In the genomic region with DNA sequence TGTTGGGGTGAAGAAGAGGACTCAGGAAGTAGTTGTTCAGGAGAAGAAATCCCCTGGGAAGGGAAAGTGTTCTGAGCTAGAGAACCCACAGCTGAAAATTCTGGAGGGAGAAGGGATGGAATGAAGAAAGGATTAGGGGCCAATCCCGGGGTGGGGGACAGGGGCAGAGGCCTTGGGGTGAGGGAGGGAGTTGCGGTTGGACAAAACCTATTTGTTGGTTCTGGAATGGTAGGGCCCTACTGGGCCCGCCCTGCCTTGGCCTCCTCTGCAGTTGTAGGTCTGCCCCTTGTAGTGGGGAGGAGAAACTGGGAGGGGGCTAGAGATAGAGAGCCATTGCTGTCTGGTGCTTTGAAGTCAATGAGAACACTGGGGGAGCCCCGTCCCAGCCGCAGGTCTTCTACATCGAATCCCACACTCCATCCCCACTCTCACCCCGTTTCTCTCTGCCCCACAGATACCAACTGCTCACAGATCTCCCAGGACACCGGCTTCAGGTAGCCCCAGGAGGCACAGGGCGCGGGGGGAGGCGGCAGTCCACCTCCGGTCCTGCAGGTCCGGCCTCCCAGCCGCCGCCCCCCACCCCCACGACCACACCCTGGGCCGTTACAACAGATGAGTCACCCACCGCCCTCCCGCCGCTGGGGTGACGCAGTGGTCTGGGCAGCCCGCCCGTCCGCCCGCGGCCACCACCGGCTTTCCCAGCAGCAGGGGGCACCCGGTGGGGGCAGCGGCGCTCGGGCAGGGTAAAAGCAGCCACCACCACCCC, we compare ENCODE assay signal across 8 cellular contexts. TPM values are rescaled to one million over a fixed set of nuclear protein-coding genes. Genes with fewer than 3 reads are reported as not detected.
A peak's percentile ranks its signal among the peaks of the same experiment; 100 is the strongest.
DNase-seq lines count a peak whose midpoint lies in the region; ATAC-seq and TF ChIP-seq lines count a peak whose summit lies in the region.

No MANE protein-coding gene starts in this region.

- peaks cover 44% of the 10 kb centered on the region for H3K4me1 ChIP-seq in CD8-positive, alpha-beta memory T cell (ENCODE audit: insufficient read depth, low read length)
- peaks cover 0 to 53% (median 42%) of the 10 kb centered on the region in 12 donors for H3K4me1 ChIP-seq in heart left ventricle
- H3K4me1 ChIP-seq in prostate gland (replicated peaks), result peaks cover 17% of the 10 kb centered on the region
- H3K4me1 ChIP-seq in uterus, result peaks cover 0 to 15% of the 10 kb centered on the region in 2 donors

- no peaks in the 10 kb centered on the region for H3K27me3 ChIP-seq in CD8-positive, alpha-beta memory T cell (ENCODE audit: insufficient read depth, low read length, poor library complexity, severe bottlenecking)
- H3K27me3 ChIP-seq in heart left ventricle (no peaks in the 10 kb centered on the region), prostate gland (replicated peaks; ENCODE audit: insufficient read depth) (no peaks in the 10 kb centered on the region), uterus (no peaks in the 10 kb centered on the region)

- peaks cover 22% of the 10 kb centered on the region for H3K36me3 ChIP-seq in CD8-positive, alpha-beta memory T cell (ENCODE audit: insufficient read depth, low read length)
- peaks cover 6% of the 10 kb centered on the region; the same call in 1 of the 2 replicates for H3K36me3 ChIP-seq in SK-N-MC (ENCODE audit: insufficient read depth, low read length)
- peaks cover 0 to 24% (median 18%) of the 10 kb centered on the region in 9 donors for H3K36me3 ChIP-seq in heart left ventricle
- H3K36me3 ChIP-seq in prostate gland, result peaks cover 0 to 8% of the 10 kb centered on the region in 2 donors
- H3K36me3 ChIP-seq in uterus, result no peaks in the 10 kb centered on the region

- H3K4me1 Mint-ChIP-seq in CD8-positive, alpha-beta memory T cell, result peaks cover 56 to 70% (median 59%) of the 10 kb centered on the region in 3 donors
- H3K4me1 Mint-ChIP-seq in activated naive CD8-positive, alpha-beta T cell treated with anti-CD3 and anti-CD28 coated beads, Interleukin-2, amount 10 ng/mL, durations not matched to agents 7 days and 5 days, result peaks cover 46% of the 10 kb centered on the region

- peak; percentile 16 for ATAC-seq in HG02759 (IDR thresholded peaks at IDR 0.05; ENCODE audit: unreplicated experiment)
- ATAC-seq in activated naive CD8-positive, alpha-beta T cell treated with anti-CD3 and anti-CD28 coated beads, Interleukin-2, amount 10 ng/mL, durations not matched to agents 7 days and 5 days (ENCODE audit: low read depth), result peak; percentile 25
- ATAC-seq in heart left ventricle, result peak; percentile 52 to 77 (median 72)

- intact Hi-C loops in heart left ventricle (cut with DNase I) (loop anchor here in 6 of 10 donors (2.0 to 10.0 kb wide), 4 partner anchors 33 to 909 kb away; no protein-coding TSS in a partner anchor), prostate gland (cut with DNase I) (loop anchor here (10.0 kb wide), 1 partner anchor 69 kb away; no protein-coding TSS in a partner anchor), uterus (cut with DNase I; ENCODE audit: low total_unique reads) (no loop called here)

- CTCF ChIA-PET in CD8-positive, alpha-beta memory T cell (lab: Charles Lee), result interaction anchor here (0.9 to 6.9 kb wide), 12 partner anchors 12 to 143 kb away, joined by 3 to 55 read pairs (median 4); a partner anchor contains a TSS

- no peaks in the 10 kb centered on the region for H3K9me3 ChIP-seq in CD8-positive, alpha-beta memory T cell (ENCODE audit: low read length)
- no peaks in the 10 kb centered on the region for H3K9me3 ChIP-seq in SK-N-MC (ENCODE audit: low read depth, low read length)
- H3K9me3 ChIP-seq in heart left ventricle, result no peaks in the 10 kb centered on the region
- no peaks in the 10 kb centered on the region for H3K9me3 ChIP-seq in prostate gland
- no peaks in the 10 kb centered on the region for H3K9me3 ChIP-seq in uterus

- H3K4me3 Mint-ChIP-seq in CD8-positive, alpha-beta memory T cell, result peak overlapping the region; percentile 89 to 99 (median 96)
- H3K4me3 Mint-ChIP-seq in activated naive CD8-positive, alpha-beta T cell treated with anti-CD3 and anti-CD28 coated beads, Interleukin-2, amount 10 ng/mL, durations not matched to agents 7 days and 5 days, result peak overlapping the region; percentile 97

- H3K9ac ChIP-seq in SK-N-MC (ENCODE audit: insufficient read length), result peak overlapping the region; percentile 83

- peaks cover 0 to 19% of the 10 kb centered on the region in 2 donors for H3K27me3 Mint-ChIP-seq in CD8-positive, alpha-beta memory T cell
- no peaks in the 10 kb centered on the region for H3K27me3 Mint-ChIP-seq in activated naive CD8-positive, alpha-beta T cell treated with anti-CD3 and anti-CD28 coated beads, Interleukin-2, amount 10 ng/mL, durations not matched to agents 7 days and 5 days

- TF ChIP-seq POLR2A in heart left ventricle (IDR thresholded peaks at IDR 0.05) (peak in 1 of 2 donors; percentile 42), prostate gland (IDR thresholded peaks at IDR 0.05) (peak; percentile 70), uterus (IDR thresholded peaks at IDR 0.05) (peak; percentile 60 to 85)

- POLR2A ChIA-PET in CD8-positive, alpha-beta memory T cell (lab: Charles Lee), result interaction anchor here (0.6 to 1.4 kb wide), 9 partner anchors 9 to 866 kb away, joined by 3 to 4 read pairs (median 4); a partner anchor contains a TSS
- POLR2A ChIA-PET in activated naive CD8-positive, alpha-beta T cell treated with anti-CD3 and anti-CD28 coated beads, Interleukin-2, amount 10 ng/mL, durations not matched to agents 7 days and 5 days (lab: Charles Lee), result interaction anchor here (0.7 to 4.7 kb wide), 16 partner anchors 9 to 914 kb away, joined by 3 to 26 read pairs (median 6); a partner anchor contains a TSS

- H3K9me3 Mint-ChIP-seq in CD8-positive, alpha-beta memory T cell, result peaks cover 0 to 7% (median 3%) of the 10 kb centered on the region in 5 donors
- H3K9me3 Mint-ChIP-seq in activated naive CD8-positive, alpha-beta T cell treated with anti-CD3 and anti-CD28 coated beads, Interleukin-2, amount 10 ng/mL, durations not matched to agents 7 days and 5 days, result no peaks in the 10 kb centered on the region

- 5 to 19% (median 13%) methylated on average over 9 to 31 of the region's 31 CpGs for WGBS in heart left ventricle, 4 donors
- WGBS in prostate gland, result 3% methylated on average over 16 of the region's 31 CpGs

- H3K4me3 ChIP-seq in CD8-positive, alpha-beta memory T cell (ENCODE audit: low read length), result peak overlapping the region; percentile 100
- H3K4me3 ChIP-seq in SK-N-MC, result peak overlapping the region; percentile 94
- peak overlapping the region; percentile 64 to 99 (median 84) for H3K4me3 ChIP-seq in heart left ventricle
- H3K4me3 ChIP-seq in prostate gland, result peak overlapping the region; percentile 53 to 66
- H3K4me3 ChIP-seq in uterus, result peak overlapping the region; percentile 85 to 94

- H3K36me3 Mint-ChIP-seq in CD8-positive, alpha-beta memory T cell, result peaks cover 5 to 48% (median 9%) of the 10 kb centered on the region in 3 donors
- H3K36me3 Mint-ChIP-seq in activated naive CD8-positive, alpha-beta T cell treated with anti-CD3 and anti-CD28 coated beads, Interleukin-2, amount 10 ng/mL, durations not matched to agents 7 days and 5 days, result peaks cover 27% of the 10 kb centered on the region

- H3K27ac Mint-ChIP-seq in CD8-positive, alpha-beta memory T cell, result peak overlapping the region; percentile 97 to 100 (median 100)
- peak overlapping the region; percentile 98 for H3K27ac Mint-ChIP-seq in activated naive CD8-positive, alpha-beta T cell treated with anti-CD3 and anti-CD28 coated beads, Interleukin-2, amount 10 ng/mL, durations not matched to agents 7 days and 5 days

- peak; percentile 62 to 88 (median 75) for DNase-seq in CD8-positive, alpha-beta memory T cell
- no peak for DNase-seq in SK-N-MC (ENCODE audit: low read depth, low spot score)
- peak; percentile 70 for DNase-seq in activated naive CD8-positive, alpha-beta T cell treated with anti-CD3 and anti-CD28 coated beads, Interleukin-2, amount 10 ng/mL, durations not matched to agents 7 days and 5 days
- peak; percentile 92 to 95 (median 94) for DNase-seq in heart left ventricle
- peak; percentile 85 for DNase-seq in prostate gland (ENCODE audit: low spot score)
- DNase-seq in uterus, result peak; percentile 93
- DNase-seq in NCI-H1105 (lab: John Stamatoyannopoulos, UW), result no peak

- peak overlapping the region; percentile 100 for H3K27ac ChIP-seq in CD8-positive, alpha-beta memory T cell (ENCODE audit: low read depth, low read length)
- H3K27ac ChIP-seq in SK-N-MC (no peak overlapping the region), heart left ventricle (peak overlapping the region; percentile 86 to 100 (median 97)), prostate gland (peak overlapping the region; percentile 72 to 84), uterus (peak overlapping the region; percentile 96 to 97)

- TF ChIP-seq CTCF in heart left ventricle (IDR thresholded peaks at IDR 0.05) (peak in 4 of 12 donors; percentile 10 to 42 (median 26)), prostate gland (IDR thresholded peaks at IDR 0.05) (peak in 1 of 4 experiments; percentile 17), uterus (IDR thresholded peaks at IDR 0.05) (peak in 2 of 4 experiments; percentile 32 to 38)

RNA-seq across cellular contexts. Expression of a gene that starts 1.1 kb away (rescaled TPM):
- 100 to 1,000 TPM; 566 to 578 TPM for total RNA-seq in CD8-positive, alpha-beta memory T cell
- polyA plus RNA-seq in CD8-positive, alpha-beta memory T cell, result 811 TPM
- total RNA-seq in activated naive CD8-positive, alpha-beta T cell treated with anti-CD3 and anti-CD28 coated beads, Interleukin-2, amount 10 ng/mL, durations not matched to agents 7 days and 5 days, result 100 to 1,000 TPM; 384 to 388 TPM
- total RNA-seq in heart left ventricle (100 to 1,000 TPM in 5 of 9 donors, 10 to 100 TPM in 4; 84.3 to 246 (median 131) TPM), prostate gland (100 to 1,000 TPM in 1 of 2 donors, 10 to 100 TPM in 1; 97.1 to 386 TPM), uterus (100 to 1,000 TPM; 113 to 246 (median 197) TPM)
- 100 to 1,000 TPM; 113 to 226 TPM for polyA plus RNA-seq in heart left ventricle

RNA-seq across cellular contexts. Expression of a gene that starts 21.2 kb away (rescaled TPM):
- under 1 TPM; 0.04 to 0.11 TPM for total RNA-seq in CD8-positive, alpha-beta memory T cell
- polyA plus RNA-seq in CD8-positive, alpha-beta memory T cell, result not detected
- not detected for total RNA-seq in activated naive CD8-positive, alpha-beta T cell treated with anti-CD3 and anti-CD28 coated beads, Interleukin-2, amount 10 ng/mL, durations not matched to agents 7 days and 5 days
- total RNA-seq in heart left ventricle (1 to 10 TPM in 1 of 9 donors, under 1 TPM in 3, not detected in 5; 0.10 to 4.8 (median 0.12) TPM), prostate gland (10 to 100 TPM in 1 of 2 donors, 1 to 10 TPM in 1; 7.6 to 17.3 TPM), uterus (1 to 10 TPM in 2 of 4 donors, under 1 TPM in 1, not detected in 1; 0.29 to 6.2 (median 1.2) TPM)
- polyA plus RNA-seq in heart left ventricle, result under 1 TPM in 1 of 2 donors, not detected in 1; 0.06 TPM

RNA-seq across cellular contexts. Expression of a gene that starts 24.2 kb away (rescaled TPM):
- 1 to 10 TPM in 1 of 2 experiments, under 1 TPM in 1; 0.75 to 1.2 TPM for total RNA-seq in CD8-positive, alpha-beta memory T cell
- polyA plus RNA-seq in CD8-positive, alpha-beta memory T cell, result 0.18 TPM
- total RNA-seq in activated naive CD8-positive, alpha-beta T cell treated with anti-CD3 and anti-CD28 coated beads, Interleukin-2, amount 10 ng/mL, durations not matched to agents 7 days and 5 days, result 1 to 10 TPM; 1.3 to 1.6 TPM
- total RNA-seq in heart left ventricle (1 to 10 TPM in 1 of 9 donors, under 1 TPM in 6, not detected in 2; 0.31 to 1.8 (median 0.62) TPM), prostate gland (1 to 10 TPM in 1 of 2 donors, not detected in 1; 2.6 TPM), uterus (1 to 10 TPM in 2 of 4 donors, under 1 TPM in 1, not detected in 1; 0.97 to 3.6 (median 1.8) TPM)
- 1 to 10 TPM in 1 of 2 donors, under 1 TPM in 1; 0.29 to 1.3 TPM for polyA plus RNA-seq in heart left ventricle

RNA-seq across cellular contexts. Expression of a gene that starts 29.8 kb away (rescaled TPM):
- not detected for total RNA-seq in CD8-positive, alpha-beta memory T cell
- polyA plus RNA-seq in CD8-positive, alpha-beta memory T cell, result not detected
- total RNA-seq in activated naive CD8-positive, alpha-beta T cell treated with anti-CD3 and anti-CD28 coated beads, Interleukin-2, amount 10 ng/mL, durations not matched to agents 7 days and 5 days, result not detected
- total RNA-seq in heart left ventricle (under 1 TPM in 1 of 9 donors, not detected in 8; 0.88 TPM), prostate gland (not detected), uterus (not detected)
- polyA plus RNA-seq in heart left ventricle, result under 1 TPM in 1 of 2 donors, not detected in 1; 0.24 TPM

Comparison
In these comparisons a context has a peak if more than half of its experiments do, and no peak if none do; other contexts are left out.
1. DNase-seq: peak in CD8-positive, alpha-beta memory T cell (5 of 5), activated naive CD8-positive, alpha-beta T cell treated with anti-CD3 and anti-CD28 coated beads, Interleukin-2, amount 10 ng/mL, durations not matched to agents 7 days and 5 days (single experiment), heart left ventricle (5 of 5), prostate gland (single experiment) and uterus (2 of 2); none in SK-N-MC (single experiment) and NCI-H1105 (single experiment).
2. ATAC-seq: peak in every context shown above with its lines; median percentile 72 in heart left ventricle; 25 in activated naive CD8-positive, alpha-beta T cell treated with anti-CD3 and anti-CD28 coated beads, Interleukin-2, amount 10 ng/mL, durations not matched to agents 7 days and 5 days; 16 in HG02759.
3. Peak in every context shown above with its lines, with median percentiles within 50 percentile points of each other: H3K4me3 ChIP-seq.